In genomic region chr2:222577341-222577740, GRCh38 we compare ENCODE assay signal across 26 cellular contexts.
"Had no signal": no experiment of that assay in that cellular context is flagged by ENCODE, and none has a peak within 500 bp of the region (broad histone marks: within the 10 kb centered on the region; RNA-seq: fewer than 3 reads in every experiment).

No MANE protein-coding gene starts in this region.

- H3K9me3 Mint-ChIP-seq: activated CD4-positive, alpha-beta T cell treated with anti-CD3 and anti-CD28 coated beads, Interleukin-2, amount 10 ng/mL, durations not matched to agents 7 days and 5 days; activated CD8-positive, alpha-beta T cell treated with anti-CD3 and anti-CD28 coated beads for 36 hours; activated naive CD4-positive, alpha-beta T cell treated with anti-CD3 and anti-CD28 coated beads, Interleukin-2, amount 50 U/mL, for 24 hours; natural killer cell; stimulated activated naive CD8-positive, alpha-beta T cell treated with anti-CD3 and anti-CD28 coated beads, Interleukin-15, Interleukin-2, amounts not matched to agents 100 ng/mL and 50 ng/mL, for 24 hours; T-cell; T-helper 2 cell treated with Interferon-gamma antibody and Interleukin-4, amounts not matched to agents 5 μg/mL and 100 μg/mL, for 36 hours had no signal

- H3K4me3 Mint-ChIP-seq: activated CD4-positive, alpha-beta T cell treated with anti-CD3 and anti-CD28 coated beads, Interleukin-2, amount 10 ng/mL, durations not matched to agents 7 days and 5 days; activated CD8-positive, alpha-beta memory T cell treated with anti-CD3 and anti-CD28 coated beads, Interleukin-2, amount 10 ng/mL, durations not matched to agents 7 days and 5 days; activated CD8-positive, alpha-beta T cell treated with anti-CD3 and anti-CD28 coated beads for 36 hours; activated naive CD4-positive, alpha-beta T cell treated with anti-CD3 and anti-CD28 coated beads, Interleukin-2, amount 50 U/mL, for 24 hours; natural killer cell; stimulated activated naive CD8-positive, alpha-beta T cell treated with anti-CD3 and anti-CD28 coated beads, Interleukin-15, Interleukin-2, amounts not matched to agents 100 ng/mL and 50 ng/mL, for 24 hours; T-cell; T-helper 2 cell treated with Interferon-gamma antibody and Interleukin-4, amounts not matched to agents 5 μg/mL and 100 μg/mL, for 36 hours had no signal

- H3K27me3 ChIP-seq: cardiac muscle cell, heart right ventricle, left lung, neutrophil, ovary, tibial artery had no signal

- H3K27ac Mint-ChIP-seq: activated CD4-positive, alpha-beta T cell treated with anti-CD3 and anti-CD28 coated beads, Interleukin-2, amount 10 ng/mL, durations not matched to agents 7 days and 5 days; activated CD8-positive, alpha-beta memory T cell treated with anti-CD3 and anti-CD28 coated beads, Interleukin-2, amount 10 ng/mL, durations not matched to agents 7 days and 5 days; activated CD8-positive, alpha-beta T cell treated with anti-CD3 and anti-CD28 coated beads for 36 hours; activated naive CD4-positive, alpha-beta T cell treated with anti-CD3 and anti-CD28 coated beads, Interleukin-2, amount 50 U/mL, for 24 hours; natural killer cell; T-cell; T-helper 2 cell treated with Interferon-gamma antibody and Interleukin-4, amounts not matched to agents 5 μg/mL and 100 μg/mL, for 36 hours had no signal

- H3K27ac ChIP-seq: cardiac muscle cell, epithelial cell of prostate, heart right ventricle, left lung, neutrophil, ovary, prostate gland, tibial artery, VCaP had no signal

- H3K9me3 ChIP-seq: heart right ventricle, left lung, neutrophil, ovary, prostate gland, tibial artery had no signal

- H3K27me3 Mint-ChIP-seq: activated CD4-positive, alpha-beta T cell treated with anti-CD3 and anti-CD28 coated beads, Interleukin-2, amount 10 ng/mL, durations not matched to agents 7 days and 5 days; activated CD8-positive, alpha-beta memory T cell treated with anti-CD3 and anti-CD28 coated beads, Interleukin-2, amount 10 ng/mL, durations not matched to agents 7 days and 5 days; activated CD8-positive, alpha-beta T cell treated with anti-CD3 and anti-CD28 coated beads for 36 hours; activated naive CD4-positive, alpha-beta T cell treated with anti-CD3 and anti-CD28 coated beads, Interleukin-2, amount 50 U/mL, for 24 hours; stimulated activated naive CD8-positive, alpha-beta T cell treated with anti-CD3 and anti-CD28 coated beads, Interleukin-15, Interleukin-2, amounts not matched to agents 100 ng/mL and 50 ng/mL, for 24 hours; T-cell had no signal

- H3K4me3 ChIP-seq: cardiac muscle cell, heart right ventricle, left lung, ovary, prostate gland, tibial artery had no signal

- DNase-seq: activated CD4-positive, alpha-beta T cell treated with anti-CD3 and anti-CD28 coated beads, Interleukin-2, amount 10 ng/mL, durations not matched to agents 7 days and 5 days; activated CD4-positive, CD25-positive, alpha-beta regulatory T cell treated with anti-CD3 and anti-CD28 coated beads, Interleukin-2, amount 50 U/mL, for 72 hours; activated CD8-positive, alpha-beta memory T cell treated with anti-CD3 and anti-CD28 coated beads, Interleukin-2, amount 10 ng/mL, durations not matched to agents 7 days and 5 days; activated CD8-positive, alpha-beta T cell treated with anti-CD3 and anti-CD28 coated beads for 36 hours; activated effector memory CD4-positive, alpha-beta T cell treated with anti-CD3 and anti-CD28 coated beads, Interleukin-2, amount 50 U/mL, for 16 hours; activated T-cell treated with anti-CD3 and anti-CD28 coated beads for 4 hours; amygdala; heart right ventricle; kidney; left lung; midbrain; natural killer cell; ovary; right cardiac atrium; stimulated activated CD4-positive, alpha-beta T cell treated with anti-CD3 and anti-CD28 coated beads, Interleukin-4, amount 100 ng/mL, for 4 hours; substantia nigra; T-cell; tibial artery had no signal

- ATAC-seq: activated CD8-positive, alpha-beta memory T cell treated with anti-CD3 and anti-CD28 coated beads, Interleukin-2, amount 10 ng/mL, durations not matched to agents 7 days and 5 days; activated CD8-positive, alpha-beta T cell treated with anti-CD3 and anti-CD28 coated beads for 36 hours; heart right ventricle; left lung; natural killer cell; right cardiac atrium; T-cell had no signal

- H3K36me3 ChIP-seq: cardiac muscle cell, neutrophil, ovary, prostate gland had no signal
